1 cellular context compared by ENCODE assay signal in genomic region chr13:61246351-61246750, GRCh38.
TF ChIP-seq lines count a peak whose summit lies in the region.

No MANE protein-coding gene starts in this region.

TF ChIP-seq in GM23338, 12 proteins besides CTCF, POLR2A, EP300 and RAD21 (continued from another document):
- no peak for TF ChIP-seq REST (IDR thresholded peaks at IDR 0.05; ENCODE audit: unreplicated experiment)
